8 cellular contexts compared by ENCODE assay signal in genomic region chr13:21476893-21477472, GRCh38. TPM values are rescaled to one million over a fixed set of nuclear protein-coding genes. Genes with fewer than 3 reads are reported as not detected.
DNase-seq lines count a peak whose midpoint lies in the region; ATAC-seq and TF ChIP-seq lines count a peak whose summit lies in the region.

No MANE protein-coding gene starts in this region.

- no peak for TF ChIP-seq EP300 in ovary (IDR thresholded peaks at IDR 0.05)

- H3K9me3 Mint-ChIP-seq in activated naive CD4-positive, alpha-beta T cell treated with anti-CD3 and anti-CD28 coated beads, Interleukin-2, amount 50 U/mL, for 72 hours, result no peaks in the 10 kb centered on the region

- WGBS in ovary, 3 donors, result 2 to 3% (median 2%) methylated on average over 18 of the region's 18 CpGs

- ATAC-seq in GM21576 (IDR thresholded peaks at IDR 0.05; ENCODE audit: unreplicated experiment) (peak; percentile 76), Right ventricle myocardium superior (ENCODE audit: poor library complexity) (peak; percentile 89), thoracic aorta (ENCODE audit: insufficient number of reproducible peaks, low FRiP score, low read depth) (peak; percentile 27)
- peak; percentile 85 to 91 for ATAC-seq in activated naive CD4-positive, alpha-beta T cell treated with anti-CD3 and anti-CD28 coated beads, Interleukin-2, amount 50 U/mL, for 72 hours

- TF ChIP-seq POLR2A in ovary (IDR thresholded peaks at IDR 0.05), result no peak

- H3K27me3 ChIP-seq in ovary (no peaks in the 10 kb centered on the region), thoracic aorta (replicated peaks; ENCODE audit: insufficient read depth) (no peaks in the 10 kb centered on the region)

- no peak overlapping the region for H3K27ac ChIP-seq in ovary
- H3K27ac ChIP-seq in thoracic aorta, result no peak overlapping the region

- peaks cover 2% of the 10 kb centered on the region for H3K4me1 ChIP-seq in ovary (ENCODE audit: insufficient read depth)
- H3K4me1 ChIP-seq in thoracic aorta (ENCODE audit: control insufficient read depth in 1 of 2, low read depth in 2 of 2), result peaks cover 0 to 8% of the 10 kb centered on the region in 2 donors

- H3K4me3 ChIP-seq in ovary (peak overlapping the region; percentile 29), thoracic aorta (peak overlapping the region; percentile 68)

- H3K27ac Mint-ChIP-seq in activated naive CD4-positive, alpha-beta T cell treated with anti-CD3 and anti-CD28 coated beads, Interleukin-2, amount 50 U/mL, for 72 hours, result peak overlapping the region; percentile 29 to 47

- no peaks in the 10 kb centered on the region for H3K36me3 ChIP-seq in ovary
- no peaks in the 10 kb centered on the region for H3K36me3 ChIP-seq in thoracic aorta

- peak; percentile 96 for DNase-seq in DMS53 (lab: John Stamatoyannopoulos, UW)
- peak; percentile 88 for DNase-seq in SK-N-DZ (ENCODE audit: low spot score)
- DNase-seq in activated naive CD4-positive, alpha-beta T cell treated with anti-CD3 and anti-CD28 coated beads, Interleukin-2, amount 50 U/mL, for 72 hours (ENCODE audit: low spot score in 2 of 2), result peak; percentile 80 to 90
- DNase-seq in Right ventricle myocardium superior, result peak; percentile 88
- peak; percentile 56 to 79 (median 75) for DNase-seq in ovary
- peak; percentile 37 for DNase-seq in thoracic aorta (ENCODE audit: low spot score)

- H3K36me3 Mint-ChIP-seq in activated naive CD4-positive, alpha-beta T cell treated with anti-CD3 and anti-CD28 coated beads, Interleukin-2, amount 50 U/mL, for 72 hours, result no peaks in the 10 kb centered on the region

- H3K9me3 ChIP-seq in ovary (no peaks in the 10 kb centered on the region), thoracic aorta (no peaks in the 10 kb centered on the region)

- TF ChIP-seq CTCF in LNCAP (IDR thresholded peaks at IDR 0.05), result peak; percentile 91
- TF ChIP-seq CTCF in ovary (IDR thresholded peaks at IDR 0.05), result peak; percentile 56 to 71 (median 61)
- peak; percentile 86 for TF ChIP-seq CTCF in thoracic aorta (IDR thresholded peaks at IDR 0.05)

- intact Hi-C loops in Right ventricle myocardium superior (cut with DNase I), result loop anchor here (5.0 to 10.0 kb wide), 3 partner anchors 180 to 532 kb away; no protein-coding TSS in a partner anchor
- intact Hi-C loops in ovary (cut with DNase I), result loop anchor here (5.0 to 10.0 kb wide), 4 partner anchors 180 to 535 kb away; no protein-coding TSS in a partner anchor

RNA-seq across cellular contexts. Expression of gene ZDHHC20, which starts 17.9 kb away (rescaled TPM):
- polyA plus RNA-seq in SK-N-DZ (2014; cell fraction: cytosol; rRNA removed), result 28.5 and 29.2 TPM in 2 replicates
- polyA plus RNA-seq in SK-N-DZ (2014; cell fraction: nucleus; rRNA removed), result 21.2 and 21.4 TPM in 2 replicates
- total RNA-seq in activated naive CD4-positive, alpha-beta T cell treated with anti-CD3 and anti-CD28 coated beads, Interleukin-2, amount 50 U/mL, for 72 hours, result 10 to 100 TPM; 42.6 to 44.1 TPM
- total RNA-seq in Right ventricle myocardium superior (12.6 TPM), ovary (10 to 100 TPM; 31.1 to 54.2 (median 33.3) TPM), thoracic aorta (10 to 100 TPM; 70.3 to 80.7 TPM)
- 10 to 100 TPM; 16.3 to 25.9 TPM for polyA plus RNA-seq in ovary

Comparison
In these comparisons a context has a peak if more than half of its experiments do, and no peak if none do; other contexts are left out.
1. DNase-seq: peak in every context shown above with its lines; median percentile 96 in DMS53; 88 in SK-N-DZ; 88 in Right ventricle myocardium superior; 85 in activated naive CD4-positive, alpha-beta T cell treated with anti-CD3 and anti-CD28 coated beads, Interleukin-2, amount 50 U/mL, for 72 hours; 75 in ovary; 37 in thoracic aorta.
2. ATAC-seq: peak in every context shown above with its lines; median percentile 89 in Right ventricle myocardium superior; 88 in activated naive CD4-positive, alpha-beta T cell treated with anti-CD3 and anti-CD28 coated beads, Interleukin-2, amount 50 U/mL, for 72 hours; 76 in GM21576; 27 in thoracic aorta.